In the genomic region with DNA sequence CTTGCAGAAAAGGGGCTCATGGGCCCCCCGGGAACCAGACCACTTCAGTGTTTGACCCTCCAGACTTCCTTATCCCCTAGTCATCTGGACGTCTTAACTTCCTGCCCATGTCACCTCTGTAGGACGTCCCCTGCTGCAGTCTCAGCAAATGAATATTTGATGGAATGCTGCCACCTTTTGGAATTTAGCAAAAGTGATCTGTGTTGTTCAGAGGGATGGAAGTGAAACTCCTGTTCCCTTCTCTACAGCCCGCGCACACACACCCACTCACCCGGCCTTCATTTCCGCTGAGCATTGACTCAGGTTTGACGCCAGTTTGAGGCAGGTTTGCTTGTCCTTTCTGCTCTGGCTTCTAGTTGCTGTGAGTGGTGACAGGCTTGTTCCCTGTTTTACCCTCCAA, we compare ENCODE assay signal across 8 cellular contexts.
A peak's percentile ranks its signal among the peaks of the same experiment; 100 is the strongest.
DNase-seq lines count a peak whose midpoint lies in the region; ATAC-seq, FAIRE-seq and TF ChIP-seq lines count a peak whose summit lies in the region.

No MANE protein-coding gene starts in this region.

- no peaks in the 10 kb centered on the region for H3K4me1 Mint-ChIP-seq in activated naive CD4-positive, alpha-beta T cell treated with anti-CD3 and anti-CD28 coated beads for 36 hours (ENCODE audit: low read depth)
- no peaks in the 10 kb centered on the region for H3K4me1 Mint-ChIP-seq in glutamatergic neuron (ENCODE audit: low read depth, unreplicated experiment)
- H3K4me1 Mint-ChIP-seq in type B pancreatic cell (ENCODE audit: unreplicated experiment), result no peaks in the 10 kb centered on the region

- H3K4me3 Mint-ChIP-seq in activated naive CD4-positive, alpha-beta T cell treated with anti-CD3 and anti-CD28 coated beads for 36 hours, result no peak overlapping the region
- H3K4me3 Mint-ChIP-seq in glutamatergic neuron (ENCODE audit: unreplicated experiment) (no peak overlapping the region), type B pancreatic cell (no peak overlapping the region)

- H3K9me3 Mint-ChIP-seq in activated naive CD4-positive, alpha-beta T cell treated with anti-CD3 and anti-CD28 coated beads for 36 hours, result peaks cover 12% of the 10 kb centered on the region
- H3K9me3 Mint-ChIP-seq in glutamatergic neuron (ENCODE audit: unreplicated experiment), result no peaks in the 10 kb centered on the region
- no peaks in the 10 kb centered on the region for H3K9me3 Mint-ChIP-seq in type B pancreatic cell

- no peaks in the 10 kb centered on the region for H3K36me3 Mint-ChIP-seq in activated naive CD4-positive, alpha-beta T cell treated with anti-CD3 and anti-CD28 coated beads for 36 hours (ENCODE audit: low read depth)
- no peaks in the 10 kb centered on the region for H3K36me3 Mint-ChIP-seq in glutamatergic neuron (ENCODE audit: unreplicated experiment)
- H3K36me3 Mint-ChIP-seq in type B pancreatic cell, result no peaks in the 10 kb centered on the region

- peak; percentile 4 for DNase-seq in activated naive CD4-positive, alpha-beta T cell treated with anti-CD3 and anti-CD28 coated beads for 36 hours
- DNase-seq in activated naive CD4-positive, alpha-beta T cell treated with anti-CD3 and anti-CD28 coated beads, Interleukin-2, amount 50 U/mL, for 16 hours, result no peak
- peak; percentile 12 for DNase-seq in NCI-H748 treated with DMSO at 0.1 percent for 48 hours (lab: John Stamatoyannopoulos, UW)
- no peak for DNase-seq in glutamatergic neuron
- no peak for DNase-seq in type B pancreatic cell (ENCODE audit: extremely low spot score, unreplicated experiment)
- DNase-seq in KG1 (lab: John Stamatoyannopoulos, UW), result no peak
- no peak for DNase-seq in HTR-8/SVneo (ENCODE audit: insufficient read length, low spot score)
- no peak for DNase-seq in left cardiac atrium

- no peak overlapping the region for H3K27ac Mint-ChIP-seq in activated naive CD4-positive, alpha-beta T cell treated with anti-CD3 and anti-CD28 coated beads for 36 hours
- H3K27ac Mint-ChIP-seq in glutamatergic neuron (ENCODE audit: unreplicated experiment) (no peak overlapping the region), type B pancreatic cell (no peak overlapping the region)

- FAIRE-seq in HTR-8/SVneo (lab: Jason Lieb, UNC), result no peak

- TF ChIP-seq CTCF in glutamatergic neuron (IDR thresholded peaks at IDR 0.05; ENCODE audit: partially characterized antibody, unreplicated experiment), result peak; percentile 31
- TF ChIP-seq CTCF in type B pancreatic cell (conservative IDR thresholded peaks at IDR 0.05), result peak; percentile 67

- CTCF ChIA-PET in activated naive CD4-positive, alpha-beta T cell treated with anti-CD3 and anti-CD28 coated beads for 36 hours (lab: Charles Lee), result no interaction called here

- intact Hi-C loops in activated naive CD4-positive, alpha-beta T cell treated with anti-CD3 and anti-CD28 coated beads for 36 hours (cut with micrococcal nuclease), result no loop called here
- intact Hi-C loops in left cardiac atrium (cut with DNase I), result no loop called here

- ATAC-seq in left cardiac atrium, result no peak

- H3K27me3 Mint-ChIP-seq in activated naive CD4-positive, alpha-beta T cell treated with anti-CD3 and anti-CD28 coated beads for 36 hours (ENCODE audit: low read depth), result no peaks in the 10 kb centered on the region
- H3K27me3 Mint-ChIP-seq in glutamatergic neuron (ENCODE audit: unreplicated experiment) (no peaks in the 10 kb centered on the region), type B pancreatic cell (peaks cover 11% of the 10 kb centered on the region)

Comparison
In these comparisons a context has a peak if more than half of its experiments do, and no peak if none do; other contexts are left out.
1. DNase-seq: peak in activated naive CD4-positive, alpha-beta T cell treated with anti-CD3 and anti-CD28 coated beads for 36 hours (single experiment) and NCI-H748 treated with DMSO at 0.1 percent for 48 hours (single experiment); none in activated naive CD4-positive, alpha-beta T cell treated with anti-CD3 and anti-CD28 coated beads, Interleukin-2, amount 50 U/mL, for 16 hours (single experiment), glutamatergic neuron (single experiment), type B pancreatic cell (single experiment), KG1 (single experiment), HTR-8/SVneo (single experiment) and left cardiac atrium (single experiment).